10 cellular contexts compared by ENCODE assay signal in the genomic region with DNA sequence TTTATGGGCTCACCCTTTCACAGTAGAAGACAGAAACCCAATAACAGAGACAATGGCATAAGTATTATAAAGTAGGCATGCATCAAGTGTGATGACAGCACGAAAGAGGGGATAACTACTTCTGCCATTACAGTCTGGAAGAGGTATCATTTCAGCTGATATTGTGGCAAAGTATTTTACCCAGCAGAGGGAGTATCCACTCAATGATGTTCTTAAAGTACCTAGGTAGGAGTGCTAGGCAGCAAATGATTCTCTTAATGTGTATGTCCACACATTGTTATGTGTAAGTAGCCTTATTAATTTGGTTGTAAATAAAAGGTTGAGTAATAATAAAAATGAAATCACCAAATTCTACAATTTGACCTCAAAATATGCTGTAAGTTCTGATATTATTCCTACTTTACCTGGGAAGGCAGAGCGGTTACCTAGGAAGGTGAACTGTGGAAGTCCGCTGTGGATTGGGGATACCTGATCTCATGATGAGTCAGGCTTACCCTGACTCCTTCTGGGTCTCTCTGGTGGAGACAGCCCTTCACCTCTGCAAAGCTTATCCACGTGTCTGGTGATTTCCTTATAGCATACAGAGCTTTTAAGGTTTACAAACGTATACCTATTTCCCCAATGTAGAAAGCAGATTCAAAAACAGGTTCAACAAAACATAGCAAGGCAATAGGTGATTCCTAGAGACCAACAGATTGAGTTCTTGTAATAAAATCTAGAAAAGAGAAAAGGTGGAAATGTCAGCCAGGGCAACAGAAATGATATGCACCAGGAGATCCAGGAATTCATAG. TPM values are rescaled to one million over a fixed set of nuclear protein-coding genes. Genes with fewer than 3 reads are reported as not detected.
A peak's percentile ranks its signal among the peaks of the same experiment; 100 is the strongest.
DNase-seq lines count a peak whose midpoint lies in the region; ATAC-seq and TF ChIP-seq lines count a peak whose summit lies in the region.
"Had no signal": no experiment of that assay in that cellular context is flagged by ENCODE, and none has a peak within 500 bp of the region (broad histone marks: within the 10 kb centered on the region; RNA-seq: fewer than 3 reads in every experiment).

No MANE protein-coding gene starts in this region.

- no peaks in the 10 kb centered on the region for H3K9me3 Mint-ChIP-seq in Caco-2 (ENCODE audit: unreplicated experiment)

- H3K36me3 Mint-ChIP-seq in Caco-2 (ENCODE audit: insufficient read depth, unreplicated experiment): peaks cover 30% of the 10 kb centered on the region

- no peaks in the 10 kb centered on the region for H3K27me3 Mint-ChIP-seq in Caco-2 (ENCODE audit: insufficient read depth, unreplicated experiment)

- no TSS peak for BruUV-seq in Caco-2 (replicated peaks; lab: Mats Ljungman, UMichigan)

- no peak for ATAC-seq in left ventricle myocardium superior
- ATAC-seq: Panc1 had no signal

- peaks cover 9% of the 10 kb centered on the region for H3K4me1 Mint-ChIP-seq in Caco-2 (ENCODE audit: low read depth, unreplicated experiment)

- no peak overlapping the region for H3K27ac Mint-ChIP-seq in Caco-2 (ENCODE audit: unreplicated experiment)

- DNase-seq in GM10248 (ENCODE audit: extremely low spot score): no peak
- no peak for DNase-seq in epithelial cell of proximal tubule (ENCODE audit: low read depth)
- DNase-seq in Caco-2: no peak
- DNase-seq in left ventricle myocardium superior: no peak
- DNase-seq in NCI-H2196 treated with DMSO at 0.1 percent for 48 hours (lab: John Stamatoyannopoulos, UW; ENCODE audit: unreplicated experiment): no peak
- no peak for DNase-seq in NCI-H2107 treated with DMSO at 0.1 percent for 48 hours (lab: John Stamatoyannopoulos, UW; ENCODE audit: unreplicated experiment)
- DNase-seq: caudate nucleus had no signal

- H3K9ac ChIP-seq in OCI-LY3 (ENCODE audit: low read length): no peak overlapping the region

- CTCF ChIA-PET in GM10248 (lab: Yijun Ruan, JAX): interaction anchor here (0.7 to 8.6 kb wide), 6 partner anchors 20 to 242 kb away, joined by 3 to 73 read pairs (median 4); no protein-coding TSS in a partner anchor
- CTCF ChIA-PET in Caco-2 (lab: Charles Lee): interaction anchor here (1.4 kb wide), 1 partner anchor 70 kb away, joined by 4 read pairs; no protein-coding TSS in a partner anchor

- H3K36me3 ChIP-seq in OCI-LY3 (replicated peaks; ENCODE audit: low read depth, low read length): no peaks in the 10 kb centered on the region
- H3K36me3 ChIP-seq in Caco-2 (ENCODE audit: control insufficient read depth, insufficient read depth, low read length): no peaks in the 10 kb centered on the region

- H3K4me3 Mint-ChIP-seq in Caco-2 (ENCODE audit: unreplicated experiment): no peak overlapping the region

- POLR2A ChIA-PET in GM10248 (lab: Yijun Ruan, JAX): no interaction called here
- POLR2A ChIA-PET in Caco-2 (lab: Charles Lee): no interaction called here

- H3K4me3 ChIP-seq in OCI-LY3 (ENCODE audit: low read length) (no peak overlapping the region), epithelial cell of proximal tubule (ENCODE audit: low read depth, low read length) (no peak overlapping the region), Caco-2 (ENCODE audit: low read depth, low read length) (no peak overlapping the region)

- H2AFZ ChIP-seq in OCI-LY3 (ENCODE audit: low read depth, low read length): no peak overlapping the region

- H3K27ac ChIP-seq in 22Rv1 (no peak overlapping the region), OCI-LY3 (ENCODE audit: low read length) (no peak overlapping the region)

- H3K4me2 ChIP-seq in OCI-LY3 (ENCODE audit: low read length): no peak overlapping the region

- H3K4me1 ChIP-seq in OCI-LY3 (ENCODE audit: low read length) (peaks cover 5% of the 10 kb centered on the region), Caco-2 (peaks cover 19% of the 10 kb centered on the region)

- H4K20me1 ChIP-seq in OCI-LY3 (ENCODE audit: insufficient read depth, low read length): 0 out of 2 replicates have a peak, but pooled peaks cover 2% of the 10 kb centered on the region

- H3K27me3 ChIP-seq in OCI-LY3 (ENCODE audit: low read depth, low read length) (peaks cover 7% of the 10 kb centered on the region), Caco-2 (replicated peaks; ENCODE audit: control insufficient read depth, insufficient read depth, low read length) (no peaks in the 10 kb centered on the region)

- peak; percentile 5; the same call in 1 of the 2 replicates for TF ChIP-seq CTCF in 22Rv1 (IDR thresholded peaks at IDR 0.05)
- TF ChIP-seq CTCF in GM10248 (IDR thresholded peaks at IDR 0.05; ENCODE audit: control extremely low read depth, extremely low read depth, low read depth, missing control alignments): peak; percentile 38
- peak; percentile 51 for TF ChIP-seq CTCF in OCI-LY3 (IDR thresholded peaks at IDR 0.05; ENCODE audit: low read depth, low read length)
- TF ChIP-seq CTCF in epithelial cell of proximal tubule (conservative IDR thresholded peaks at IDR 0.05; ENCODE audit: low read depth, low read length): peak; percentile 30
- TF ChIP-seq CTCF in Caco-2 (IDR thresholded peaks at IDR 0.05; ENCODE audit: insufficient read depth in 1 of 2, low read depth in 1 of 2, low read length in 1 of 2, severe bottlenecking in 1 of 2, unreplicated experiment in 1 of 2): no peak

- H3K79me2 ChIP-seq in OCI-LY3 (ENCODE audit: low read length): peaks cover 15% of the 10 kb centered on the region

- intact Hi-C loops in Caco-2 (cut with micrococcal nuclease; ENCODE audit: unreplicated experiment): no loop called here
- intact Hi-C loops in left ventricle myocardium superior (cut with micrococcal nuclease): no loop called here

- H3K9me3 ChIP-seq in OCI-LY3 (ENCODE audit: insufficient read depth, low read length): no peaks in the 10 kb centered on the region
- H3K9me3 ChIP-seq in Caco-2: no peaks in the 10 kb centered on the region

RNA-seq across cellular contexts. Expression of a gene that starts 4.0 kb away (rescaled TPM):
- 52.7 and 63.9 TPM in 2 replicates for total RNA-seq in epithelial cell of proximal tubule
- total RNA-seq in Caco-2 (2022): 91.3 and 103 TPM in 2 replicates
- total RNA-seq in left ventricle myocardium superior: 36.3 TPM

Comparison
In these comparisons a context has a peak if more than half of its experiments do, and no peak if none do; other contexts are left out.
1. CTCF ChIP-seq: peak in 22Rv1 (single experiment), GM10248 (single experiment), OCI-LY3 (single experiment) and epithelial cell of proximal tubule (single experiment); none in Caco-2 (0 of 2).